In the genomic region with DNA sequence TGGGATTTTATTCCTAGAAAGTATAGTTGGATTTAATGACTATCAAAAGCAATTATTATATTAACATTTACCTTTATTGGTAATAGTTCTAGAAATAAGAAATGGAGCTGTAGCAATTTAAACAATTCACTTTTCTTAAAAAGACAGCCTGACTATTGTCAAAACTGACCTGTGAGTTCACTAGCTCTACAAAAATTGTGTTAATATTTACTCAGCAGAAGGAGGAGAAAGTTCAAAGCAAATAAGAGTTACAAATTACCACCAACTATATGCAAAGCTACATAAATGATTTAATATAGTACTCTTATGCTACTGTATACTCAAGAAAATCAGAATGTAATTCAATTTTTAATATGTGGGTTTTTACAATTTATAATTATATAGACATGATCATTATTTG, we compare ENCODE assay signal across 30 cellular contexts.
"Had no signal": no experiment of that assay in that cellular context is flagged by ENCODE, and none has a peak within 500 bp of the region (broad histone marks: within the 10 kb centered on the region; RNA-seq: fewer than 3 reads in every experiment).

No MANE protein-coding gene starts in this region.

- H3K4me1 ChIP-seq: ascending aorta, body of pancreas had no signal

- DNase-seq: activated CD4-positive, alpha-beta memory T cell treated with anti-CD3 and anti-CD28 coated beads for 36 hours; activated CD4-positive, alpha-beta T cell treated with anti-CD3 and anti-CD28 coated beads, Interleukin-2, amount 10 ng/mL, durations not matched to agents 7 days and 5 days; activated CD4-positive, CD25-positive, alpha-beta regulatory T cell; activated CD8-positive, alpha-beta memory T cell treated with anti-CD3 and anti-CD28 coated beads for 24 hours; activated effector memory CD4-positive, alpha-beta T cell treated with anti-CD3 and anti-CD28 coated beads, Interleukin-2, amount 50 U/mL, for 16 hours; activated naive CD4-positive, alpha-beta T cell treated with Interleukin-2 at 50 U/mL for 16 hours; activated naive CD8-positive, alpha-beta T cell treated with anti-CD3 and anti-CD28 coated beads, Interleukin-2, amount 50 U/mL, for 24 hours; activated T-cell treated with anti-CD3 and anti-CD28 coated beads, Interleukin-2, amount 50 U/mL, for 4 hours; amniotic stem cell; body of pancreas; KG1; MG63; MV-4-11; NCI-H1092 treated with DMSO at 0.1 percent for 48 hours; NCI-H1417 treated with DMSO at 0.1 percent for 48 hours; NCI-H187; NCI-H510A treated with DMSO at 0.1 percent for 48 hours; NCI-H748 treated with DMSO at 0.1 percent for 48 hours; OCI-M1; RPMI8226; T-cell; T-helper 2 cell; T1000 had no signal

- H3K4me3 ChIP-seq: ascending aorta, body of pancreas, MG63, SK-N-MC had no signal

- ATAC-seq: activated naive CD4-positive, alpha-beta T cell treated with anti-CD3 and anti-CD28 coated beads, Interleukin-2, amount 50 U/mL, for 72 hours; activated naive CD8-positive, alpha-beta T cell treated with anti-CD3 and anti-CD28 coated beads, Interleukin-2, amount 50 U/mL, for 24 hours; activated T-cell treated with anti-CD3 and anti-CD28 coated beads, Interleukin-2, amount 50 U/mL, for 4 hours; body of pancreas; Panc1; Right ventricle myocardium inferior; T-cell had no signal

- H3K27me3 Mint-ChIP-seq: activated CD4-positive, alpha-beta memory T cell treated with anti-CD3 and anti-CD28 coated beads for 36 hours; activated CD4-positive, alpha-beta T cell treated with anti-CD3 and anti-CD28 coated beads, Interleukin-2, amount 10 ng/mL, durations not matched to agents 7 days and 5 days; activated naive CD8-positive, alpha-beta T cell treated with anti-CD3 and anti-CD28 coated beads, Interleukin-2, amount 50 U/mL, for 24 hours; central memory CD8-positive, alpha-beta T cell; T-cell had no signal

- H3K36me3 ChIP-seq: ascending aorta, MG63 had no signal

- H3K27ac ChIP-seq: ascending aorta, body of pancreas, SK-N-MC had no signal

- H3K36me3 Mint-ChIP-seq: activated CD4-positive, alpha-beta memory T cell treated with anti-CD3 and anti-CD28 coated beads for 36 hours; activated naive CD4-positive, alpha-beta T cell treated with anti-CD3 and anti-CD28 coated beads, Interleukin-2, amount 50 U/mL, for 72 hours; T-cell had no signal

- H3K9me3 ChIP-seq: ascending aorta, body of pancreas, MG63 had no signal

- H3K4me1 Mint-ChIP-seq: activated CD4-positive, alpha-beta T cell treated with anti-CD3 and anti-CD28 coated beads, Interleukin-2, amount 10 ng/mL, durations not matched to agents 7 days and 5 days; activated naive CD8-positive, alpha-beta T cell treated with anti-CD3 and anti-CD28 coated beads, Interleukin-2, amount 50 U/mL, for 24 hours; central memory CD8-positive, alpha-beta T cell; T-cell had no signal

- H3K27me3 ChIP-seq: ascending aorta, body of pancreas, MG63 had no signal

- H3K27ac Mint-ChIP-seq: activated CD4-positive, alpha-beta memory T cell treated with anti-CD3 and anti-CD28 coated beads for 36 hours; activated CD4-positive, alpha-beta T cell treated with anti-CD3 and anti-CD28 coated beads, Interleukin-2, amount 10 ng/mL, durations not matched to agents 7 days and 5 days; activated naive CD4-positive, alpha-beta T cell treated with anti-CD3 and anti-CD28 coated beads, Interleukin-2, amount 50 U/mL, for 72 hours; activated naive CD8-positive, alpha-beta T cell treated with anti-CD3 and anti-CD28 coated beads, Interleukin-2, amount 50 U/mL, for 24 hours; T-cell had no signal

- H3K4me3 Mint-ChIP-seq: activated CD4-positive, alpha-beta memory T cell treated with anti-CD3 and anti-CD28 coated beads for 36 hours; activated CD4-positive, alpha-beta T cell treated with anti-CD3 and anti-CD28 coated beads, Interleukin-2, amount 10 ng/mL, durations not matched to agents 7 days and 5 days; activated naive CD8-positive, alpha-beta T cell treated with anti-CD3 and anti-CD28 coated beads, Interleukin-2, amount 50 U/mL, for 24 hours; activated T-cell treated with anti-CD3 and anti-CD28 coated beads, Interleukin-2, amount 50 U/mL, for 4 hours; central memory CD8-positive, alpha-beta T cell; T-cell had no signal

- FAIRE-seq: TTC549 had no signal

- H3K9me3 Mint-ChIP-seq: activated CD4-positive, alpha-beta memory T cell treated with anti-CD3 and anti-CD28 coated beads for 36 hours; activated CD4-positive, alpha-beta T cell treated with anti-CD3 and anti-CD28 coated beads, Interleukin-2, amount 10 ng/mL, durations not matched to agents 7 days and 5 days; T-cell had no signal
